ENCODE assay signal across 14 cellular contexts in genomic region chr6:43396408-43397149, GRCh38. TPM values are rescaled to one million over a fixed set of nuclear protein-coding genes. Genes with fewer than 3 reads are reported as not detected.
DNase-seq lines count a peak whose midpoint lies in the region; ATAC-seq and TF ChIP-seq lines count a peak whose summit lies in the region.
"Had no signal": no experiment of that assay in that cellular context is flagged by ENCODE, and none has a peak within 500 bp of the region (broad histone marks: within the 10 kb centered on the region; RNA-seq: fewer than 3 reads in every experiment).

No MANE protein-coding gene starts in this region.

- no peak overlapping the region for H2BK120ac ChIP-seq in H9 (ENCODE audit: low read depth, low read length, poor library complexity, severe bottlenecking)

- peak; percentile 45 for ATAC-seq in esophagus mucosa
- no peak for ATAC-seq in GM21526 (IDR thresholded peaks at IDR 0.05; ENCODE audit: low FRiP score, unreplicated experiment)

- no peak overlapping the region for H3K4me2 ChIP-seq in H9 (ENCODE audit: insufficient read depth, insufficient read length, low read length)

- H3K23ac ChIP-seq in H9 (ENCODE audit: insufficient read length, low read depth, low read length): no peak overlapping the region

- no peak overlapping the region for H4K5ac ChIP-seq in H9 (ENCODE audit: insufficient read length, low read depth, low read length)

- no peaks in the 10 kb centered on the region for H3K36me3 ChIP-seq in thyroid gland
- no peaks in the 10 kb centered on the region for H3K36me3 ChIP-seq in vagina
- H3K36me3 ChIP-seq: adrenal gland had no signal

- H3K4me1 ChIP-seq in H9 (ENCODE audit: insufficient read depth, low read length) (no peaks in the 10 kb centered on the region; the same call in 1 of the 2 replicates), thyroid gland (peaks cover 0 to 4% of the 10 kb centered on the region in 2 donors), vagina (no peaks in the 10 kb centered on the region)
- H3K4me1 ChIP-seq: adrenal gland had no signal

- H3K79me2 ChIP-seq in H9 (ENCODE audit: insufficient read depth, low read length): no peaks in the 10 kb centered on the region

- H2BK12ac ChIP-seq in H9 (ENCODE audit: insufficient read length, low read depth, low read length): no peak overlapping the region

- no peaks in the 10 kb centered on the region for H3K23me2 ChIP-seq in H9 (ENCODE audit: insufficient read length, low read depth, low read length, poor library complexity, severe bottlenecking)

- DNase-seq in H9 (no peak), NCI-H748 (lab: John Stamatoyannopoulos, UW; ENCODE audit: unreplicated experiment) (peak; percentile 92), thyroid gland (peak; percentile 26), vagina (ENCODE audit: extremely low spot score in 2 of 2) (no peak), chondrocyte (ENCODE audit: low spot score) (no peak)
- DNase-seq: activated CD4-positive, alpha-beta memory T cell treated with anti-CD3 and anti-CD28 coated beads, Interleukin-2, amount 10 ng/mL, durations not matched to agents 7 days and 5 days; adrenal gland; MM.1S; NCI-H2081 treated with DMSO at 0.1 percent for 48 hours had no signal

- H4K20me1 ChIP-seq in H9 (ENCODE audit: control insufficient read depth, insufficient read depth, insufficient read length): no peaks in the 10 kb centered on the region

- H3K4me1 Mint-ChIP-seq in H9 (peaks cover 15 to 22% of the 10 kb centered on the region in 2 experiments), chondrocyte (ENCODE audit: low read depth) (no peaks in the 10 kb centered on the region)

- H3K4ac ChIP-seq in H9 (ENCODE audit: low read depth, low read length): no peak overlapping the region

- TF ChIP-seq POLR2A in thyroid gland (IDR thresholded peaks at IDR 0.05) (no peak), vagina (IDR thresholded peaks at IDR 0.05) (no peak)

- intact Hi-C loops in thyroid gland (cut with DNase I): no loop called here
- intact Hi-C loops in vagina (cut with DNase I): no loop called here

- no peak overlapping the region for H4K8ac ChIP-seq in H9 (replicated peaks; ENCODE audit: insufficient read length, low read depth, low read length)

- H3K4me3 Mint-ChIP-seq in H9: no peak overlapping the region
- H3K4me3 Mint-ChIP-seq in chondrocyte (ENCODE audit: unreplicated experiment): no peak overlapping the region
- H3K4me3 Mint-ChIP-seq: activated CD4-positive, alpha-beta memory T cell treated with anti-CD3 and anti-CD28 coated beads, Interleukin-2, amount 10 ng/mL, durations not matched to agents 7 days and 5 days; stimulated activated naive CD8-positive, alpha-beta T cell treated with anti-CD3 and anti-CD28 coated beads, Interleukin-15, Interleukin-2, amounts not matched to agents 100 ng/mL and 50 ng/mL, for 24 hours had no signal

- no peak overlapping the region for H3K4me3 ChIP-seq in thyroid gland (replicated peaks in 1 of 3)
- no peak overlapping the region for H3K4me3 ChIP-seq in vagina
- H3K4me3 ChIP-seq: adrenal gland, SK-N-MC had no signal

- WGBS in H9 (ENCODE audit: extremely low coverage, insufficient read length, low lambda C conversion rate): no CpG with 5 or more reads among the region's 6 CpGs
- 24 to 40% methylated on average over 6 of the region's 6 CpGs for WGBS in thyroid gland, 2 donors

- no peak for TF ChIP-seq CTCF in H9 (conservative IDR thresholded peaks at IDR 0.05)
- no peak for TF ChIP-seq CTCF in thyroid gland (IDR thresholded peaks at IDR 0.05)
- no peak for TF ChIP-seq CTCF in vagina (IDR thresholded peaks at IDR 0.05)
- no peak for TF ChIP-seq CTCF in chondrocyte (IDR thresholded peaks at IDR 0.05)

- H3K56ac ChIP-seq in H9 (ENCODE audit: insufficient read length, low read depth, low read length): no peak overlapping the region

- no peak overlapping the region for H4K91ac ChIP-seq in H9 (ENCODE audit: insufficient read length, low read depth, low read length)

- H3K27me3 Mint-ChIP-seq in H9 (ENCODE audit: low read depth): peaks cover 6% of the 10 kb centered on the region
- peaks cover 15% of the 10 kb centered on the region for H3K27me3 Mint-ChIP-seq in chondrocyte (ENCODE audit: low read depth)

- H3K14ac ChIP-seq in H9 (ENCODE audit: insufficient read depth, low read length): no peak overlapping the region

- peak overlapping the region in 2 of 3 experiments; percentile 33 to 84; a peak in 4 of 7 replicates for H3K27ac Mint-ChIP-seq in H9
- no peak overlapping the region for H3K27ac Mint-ChIP-seq in chondrocyte (ENCODE audit: unreplicated experiment)
- H3K27ac Mint-ChIP-seq: activated CD4-positive, alpha-beta memory T cell treated with anti-CD3 and anti-CD28 coated beads, Interleukin-2, amount 10 ng/mL, durations not matched to agents 7 days and 5 days; stimulated activated naive CD8-positive, alpha-beta T cell treated with anti-CD3 and anti-CD28 coated beads, Interleukin-15, Interleukin-2, amounts not matched to agents 100 ng/mL and 50 ng/mL, for 24 hours had no signal

- no peak overlapping the region for H3K9ac ChIP-seq in H9 (ENCODE audit: extremely low read depth, insufficient read length, low read length)

- no peak overlapping the region for H2BK20ac ChIP-seq in H9 (ENCODE audit: low read depth, low read length, poor library complexity, severe bottlenecking)

- no peak overlapping the region for H3K18ac ChIP-seq in H9 (ENCODE audit: insufficient read length, low read depth, low read length)

- H3K27ac ChIP-seq in H9 (ENCODE audit: insufficient read length, low read depth, low read length): no peak overlapping the region
- H3K27ac ChIP-seq in thyroid gland: no peak overlapping the region
- H3K27ac ChIP-seq in vagina: no peak overlapping the region
- H3K27ac ChIP-seq: adrenal gland, C4-2B, SK-N-MC had no signal

- H3K27me3 ChIP-seq in H9 (ENCODE audit: insufficient read depth, low read length) (no peaks in the 10 kb centered on the region), thyroid gland (no peaks in the 10 kb centered on the region), vagina (no peaks in the 10 kb centered on the region)
- H3K27me3 ChIP-seq: adrenal gland had no signal

- no peak overlapping the region for H2BK5ac ChIP-seq in H9 (ENCODE audit: insufficient read length, low read length)

- no peak overlapping the region for H2AFZ ChIP-seq in H9 (ENCODE audit: low read length)

- no peaks in the 10 kb centered on the region for H3K79me1 ChIP-seq in H9 (ENCODE audit: insufficient read depth, low read depth, low read length, poor library complexity, severe bottlenecking)

- H3K36me3 Mint-ChIP-seq in H9 (ENCODE audit: insufficient read depth in 1 of 3, low read depth in 3 of 3) (no peaks in the 10 kb centered on the region), chondrocyte (ENCODE audit: low read depth) (no peaks in the 10 kb centered on the region)

- H3K9me3 Mint-ChIP-seq in H9: no peaks in the 10 kb centered on the region
- H3K9me3 Mint-ChIP-seq in chondrocyte (ENCODE audit: low read depth): no peaks in the 10 kb centered on the region
- H3K9me3 Mint-ChIP-seq: activated CD4-positive, alpha-beta memory T cell treated with anti-CD3 and anti-CD28 coated beads, Interleukin-2, amount 10 ng/mL, durations not matched to agents 7 days and 5 days; stimulated activated naive CD8-positive, alpha-beta T cell treated with anti-CD3 and anti-CD28 coated beads, Interleukin-15, Interleukin-2, amounts not matched to agents 100 ng/mL and 50 ng/mL, for 24 hours had no signal

- no peak overlapping the region for H2AK5ac ChIP-seq in H9 (ENCODE audit: insufficient read length, low read length)

- H2BK15ac ChIP-seq in H9 (ENCODE audit: low read depth, low read length): no peak overlapping the region

- H3K9me3 ChIP-seq in H9 (ENCODE audit: control insufficient read depth, low read depth, low read length): no peaks in the 10 kb centered on the region
- no peaks in the 10 kb centered on the region for H3K9me3 ChIP-seq in thyroid gland
- H3K9me3 ChIP-seq in vagina: no peaks in the 10 kb centered on the region
- H3K9me3 ChIP-seq: adrenal gland had no signal

- H3T11ph ChIP-seq in H9 (ENCODE audit: low read length): no peak overlapping the region

RNA-seq across cellular contexts. Expression of gene ZNF318, which starts 27.1 kb away (rescaled TPM):
- total RNA-seq in H9 (2021): 15.0 and 16.3 TPM in 2 replicates
- total RNA-seq in esophagus mucosa: 5.0 TPM
- total RNA-seq in thyroid gland: 10 to 100 TPM; 32.4 to 84.6 (median 37.5) TPM
- total RNA-seq in vagina: 17.2 TPM
- total RNA-seq in chondrocyte: 18.7 to 23.6 TPM (median 19.8 TPM) in 3 replicates

RNA-seq across cellular contexts. Expression of gene ABCC10, which starts 30.8 kb away (rescaled TPM):
- total RNA-seq in H9 (2021) (28.0 and 31.8 TPM in 2 replicates), esophagus mucosa (18.3 TPM), thyroid gland (10 to 100 TPM; 10.5 to 24.3 (median 19.3) TPM), vagina (22.8 TPM), chondrocyte (42.5 to 43.2 TPM (median 43.1 TPM) in 3 replicates)

RNA-seq across cellular contexts. Expression of gene DLK2, which starts 58.8 kb away (rescaled TPM):
- total RNA-seq in H9 (2021): 0.57 and 0.96 TPM in 2 replicates
- 8.9 TPM for total RNA-seq in esophagus mucosa
- 1 to 10 TPM in 2 of 4 donors, under 1 TPM in 1, not detected in 1; 0.89 to 1.3 (median 1.3) TPM for total RNA-seq in thyroid gland
- total RNA-seq in vagina: 3.9 TPM
- total RNA-seq in chondrocyte: 0.29 to 1.3 TPM (median 1.1 TPM) in 3 replicates

Comparison
In these comparisons a context has a peak if more than half of its experiments do, and no peak if none do; other contexts are left out.
1. DNase-seq: peak in NCI-H748 (single experiment) and thyroid gland (2 of 2); none in H9 (single experiment), vagina (0 of 2) and chondrocyte (single experiment).